ENCODE assay signal across 23 cellular contexts in the genomic region with DNA sequence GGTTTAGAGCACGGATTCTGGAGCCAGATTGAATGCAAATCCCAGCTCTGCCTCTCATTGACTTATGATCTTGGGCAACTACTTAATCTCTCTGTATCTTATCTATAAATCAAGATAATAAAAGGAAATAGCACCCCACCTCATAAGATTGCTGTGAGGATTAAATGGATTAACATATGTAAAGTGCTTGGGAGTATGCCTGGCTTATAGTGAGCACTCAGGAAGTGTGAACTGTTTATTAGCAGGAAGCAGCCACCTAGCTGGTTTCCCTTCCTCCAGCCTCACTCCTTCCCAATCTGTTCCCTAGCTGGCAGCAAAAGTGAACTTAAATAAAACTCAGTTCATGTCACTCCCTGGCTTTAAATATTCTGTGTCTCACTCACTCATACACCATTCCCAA.
"Had no signal": no experiment of that assay in that cellular context is flagged by ENCODE, and none has a peak within 500 bp of the region (broad histone marks: within the 10 kb centered on the region; RNA-seq: fewer than 3 reads in every experiment).

No MANE protein-coding gene starts in this region.

- ATAC-seq: gastroesophageal sphincter, left lobe of liver, mucosa of descending colon, natural killer cell, sciatic nerve had no signal

- H3K4me3 Mint-ChIP-seq: natural killer cell, neural crest cell had no signal

- H3K4me1 Mint-ChIP-seq: natural killer cell, neural crest cell had no signal

- FAIRE-seq: endometrium, islet of Langerhans had no signal

- H3K36me3 Mint-ChIP-seq: natural killer cell had no signal

- H3K27ac Mint-ChIP-seq: natural killer cell had no signal

- DNase-seq: effector memory CD4-positive, alpha-beta T cell; esophagus squamous epithelium; foreskin fibroblast; glutamatergic neuron; kidney glomerular epithelial cell; mammary epithelial cell; mucosa of descending colon; natural killer cell; posterior cingulate gyrus; spleen; stimulated activated CD4-positive, alpha-beta T cell treated with anti-CD3 and anti-CD28 coated beads, Interleukin-15, amount 100 ng/mL, for 24 hours; stimulated activated CD4-positive, alpha-beta T cell treated with anti-CD3 and anti-CD28 coated beads, Interleukin-1b, Interleukin-23, amount 100 ng/mL, for 48 hours; stimulated activated CD4-positive, alpha-beta T cell treated with anti-CD3 and anti-CD28 coated beads, Interleukin-4, amount 100 ng/mL, for 4 hours; stimulated activated naive CD4-positive, alpha-beta T cell; stomach; substantia nigra; transverse colon had no signal

- H3K9me3 Mint-ChIP-seq: natural killer cell had no signal
